Comparison of ENCODE assay signal across 8 cellular contexts in the genomic region with DNA sequence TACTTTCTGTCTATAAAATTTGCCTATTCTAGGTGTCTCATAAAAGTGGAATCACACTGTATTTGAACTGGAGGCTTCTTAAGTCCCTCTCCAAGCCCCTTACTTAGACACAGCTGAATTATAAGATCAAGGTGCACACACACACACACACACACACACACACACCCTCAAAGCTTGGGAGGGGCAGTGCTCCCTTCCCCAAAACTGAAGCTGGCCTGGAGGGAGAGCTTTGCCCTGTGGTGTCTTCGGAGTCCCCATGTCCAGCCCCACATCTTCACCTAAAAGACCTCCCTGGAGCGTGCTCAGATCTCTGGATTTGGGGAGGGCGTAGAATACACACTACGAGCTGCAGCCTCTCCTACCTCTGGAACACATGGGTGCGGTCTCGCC. TPM values are rescaled to one million over a fixed set of nuclear protein-coding genes. Genes with fewer than 3 reads are reported as not detected.
A peak's percentile ranks its signal among the peaks of the same experiment; 100 is the strongest.
DNase-seq lines count a peak whose midpoint lies in the region; FAIRE-seq and TF ChIP-seq lines count a peak whose summit lies in the region.
"Had no signal": no experiment of that assay in that cellular context is flagged by ENCODE, and none has a peak within 500 bp of the region (broad histone marks: within the 10 kb centered on the region; RNA-seq: fewer than 3 reads in every experiment).

No MANE protein-coding gene starts in this region.

- WGBS in mesendoderm (ENCODE audit: extremely low coverage, insufficient coverage, low lambda C conversion rate): no CpG with 5 or more reads among the region's 6 CpGs

- H3K27me3 ChIP-seq in MG63 (no peaks in the 10 kb centered on the region), duodenal mucosa (ENCODE audit: control insufficient read depth in 1 of 2, insufficient read depth in 2 of 2, low read length in 2 of 2) (no peaks in the 10 kb centered on the region), mesendoderm (ENCODE audit: insufficient read depth, low read length, poor library complexity) (no peaks in the 10 kb centered on the region), tibial artery (no peaks in the 10 kb centered on the region)

- no peak overlapping the region for H2BK5ac ChIP-seq in mesendoderm (ENCODE audit: low read length)

- H3K9me3 ChIP-seq in MG63: peaks cover 4% of the 10 kb centered on the region; the same call in 1 of the 2 replicates
- no peaks in the 10 kb centered on the region for H3K9me3 ChIP-seq in duodenal mucosa (ENCODE audit: control insufficient read depth in 1 of 2, low read length in 2 of 2)
- H3K9me3 ChIP-seq in tibial artery: no peaks in the 10 kb centered on the region

- no peak overlapping the region for H2BK120ac ChIP-seq in mesendoderm (ENCODE audit: low read depth, low read length)

- H3K4me3 ChIP-seq in MG63: peak overlapping the region; percentile 75
- H3K4me3 ChIP-seq in duodenal mucosa (ENCODE audit: low read depth in 1 of 2, low read length in 2 of 2): peak overlapping the region; percentile 68 to 82
- H3K4me3 ChIP-seq in mesendoderm (ENCODE audit: low read length): peak overlapping the region; percentile 55
- peak overlapping the region; percentile 94 to 99 for H3K4me3 ChIP-seq in tibial artery

- H3K4ac ChIP-seq in mesendoderm (ENCODE audit: low read depth, low read length): no peak overlapping the region

- peak overlapping the region; percentile 73 for H3K4me2 ChIP-seq in mesendoderm (ENCODE audit: low read length)

- peak overlapping the region; percentile 89 for H3K56ac ChIP-seq in mesendoderm (ENCODE audit: low read length)

- H4K8ac ChIP-seq in mesendoderm (ENCODE audit: low read depth, low read length): no peak overlapping the region

- no peak overlapping the region for H4K5ac ChIP-seq in mesendoderm (ENCODE audit: low read length)

- H2BK15ac ChIP-seq in mesendoderm (replicated peaks; ENCODE audit: low read depth): no peak overlapping the region

- H3K4me1 ChIP-seq in duodenal mucosa (ENCODE audit: control insufficient read depth in 1 of 2, insufficient read depth in 2 of 2, low read length in 2 of 2) (peaks cover 27 to 29% of the 10 kb centered on the region in 2 donors), mesendoderm (ENCODE audit: control insufficient read depth, low read depth, low read length) (peaks cover 2% of the 10 kb centered on the region), tibial artery (peaks cover 0 to 52% (median 32%) of the 10 kb centered on the region in 4 donors)

- no peak overlapping the region for H2AK5ac ChIP-seq in mesendoderm (ENCODE audit: low read length)

- no peaks in the 10 kb centered on the region for H3K79me1 ChIP-seq in mesendoderm (ENCODE audit: low read length)

- no peak for DNase-seq in MG63
- DNase-seq in mesendoderm: no peak
- DNase-seq in tibial artery: no peak
- DNase-seq in GM19239 (ENCODE audit: insufficient read length, low spot score): no peak
- DNase-seq in activated T-cell treated with anti-CD3 and anti-CD28 coated beads, Interleukin-2, amount 50 U/mL, for 1 hour: no peak
- no peak for DNase-seq in GM13976 (ENCODE audit: low spot score)

- no peaks in the 10 kb centered on the region for H3K79me2 ChIP-seq in mesendoderm (ENCODE audit: control insufficient read depth, insufficient read depth, low read length)

- H3K36me3 ChIP-seq in MG63 (0 out of 2 replicates have a peak, but pooled peaks cover 3% of the 10 kb centered on the region), duodenal mucosa (ENCODE audit: control insufficient read depth in 1 of 2, insufficient read depth in 2 of 2, low read length in 2 of 2) (no peaks in the 10 kb centered on the region), mesendoderm (ENCODE audit: control insufficient read depth, insufficient read depth, low read length) (no peaks in the 10 kb centered on the region), tibial artery (no peaks in the 10 kb centered on the region)

- peak overlapping the region; percentile 78 to 95 for H3K9ac ChIP-seq in duodenal mucosa (ENCODE audit: low read depth in 1 of 2, low read length in 2 of 2)
- H3K9ac ChIP-seq in mesendoderm (ENCODE audit: low read length): peak overlapping the region; percentile 79

- peak overlapping the region; percentile 10 for H3K23ac ChIP-seq in mesendoderm (ENCODE audit: low read length)

- in situ Hi-C loops in GM13976 (cut with MboI; ENCODE audit: low sequenced_read_pairs, unreplicated experiment): no loop called here

- peak overlapping the region; percentile 31 for H3K18ac ChIP-seq in mesendoderm (ENCODE audit: low read length)

- no peak for FAIRE-seq in GM19239 (lab: Jason Lieb, UNC)

- H3K27ac ChIP-seq in duodenal mucosa (ENCODE audit: low read depth, low read length) (peak overlapping the region; percentile 87), mesendoderm (ENCODE audit: low read depth, low read length) (no peak overlapping the region), tibial artery (peak overlapping the region; percentile 97)

- intact Hi-C loops in tibial artery (cut with DNase I; ENCODE audit: low total_unique reads): loop anchor here (1.0 kb wide), 1 partner anchor 339 kb away; no protein-coding TSS in a partner anchor

- TF ChIP-seq CTCF in tibial artery (IDR thresholded peaks at IDR 0.05) (no peak), GM13976 (IDR thresholded peaks at IDR 0.05; ENCODE audit: borderline replicate concordance, control extremely low read depth, extremely low read depth, insufficient read depth, missing control alignments) (no peak)

RNA-seq across cellular contexts. Expression of a gene that starts 0.8 kb away (rescaled TPM):
- 22.5 and 33.1 TPM in 2 replicates for total RNA-seq in MG63 (2014; rRNA removed; shearing (Covaris generic); ENCODE audit: low replicate concordance)
- 14.8 TPM for polyA plus RNA-seq in mesendoderm (2013, experiment 1 of 2)
- polyA plus RNA-seq in mesendoderm (2013, experiment 2 of 2): 14.4 TPM
- total RNA-seq: T-helper 2 cell treated with Interferon-gamma antibody and Interleukin-4, amounts not matched to agents 100 ng/mL and 5 ng/mL, for 36 hours had no signal
